33 cellular contexts compared by ENCODE assay signal in genomic region chr11:58442136-58442535, GRCh38. TPM values are rescaled to one million over a fixed set of nuclear protein-coding genes. Genes with fewer than 3 reads are reported as not detected.
DNase-seq lines count a peak whose midpoint lies in the region; ATAC-seq and TF ChIP-seq lines count a peak whose summit lies in the region.
"Had no signal": no experiment of that assay in that cellular context is flagged by ENCODE, and none has a peak within 500 bp of the region (broad histone marks: within the 10 kb centered on the region; RNA-seq: fewer than 3 reads in every experiment).

OR5B12 (minus strand) TSS chr11:58442236; CDS start chr11:58440151, 2,085 bp downstream.

- H3K9me3 ChIP-seq in mucosa of descending colon = no peaks in the 10 kb centered on the region
- no peaks in the 10 kb centered on the region for H3K9me3 ChIP-seq in effector memory CD4-positive, alpha-beta T cell (ENCODE audit: control insufficient read depth, low read length)
- H3K9me3 ChIP-seq: A549, BE2C, BLaER1, Caco-2 had no signal

- intact Hi-C loops in mucosa of descending colon (cut with DNase I, micrococcal nuclease) = no loop called here

- no peak for TF ChIP-seq CTCF in mucosa of descending colon (IDR thresholded peaks at IDR 0.05)

- no peaks in the 10 kb centered on the region for H3K36me3 ChIP-seq in mucosa of descending colon (ENCODE audit: low read depth)
- no peaks in the 10 kb centered on the region for H3K36me3 ChIP-seq in effector memory CD4-positive, alpha-beta T cell (ENCODE audit: control insufficient read depth, insufficient read depth, low read length)
- H3K36me3 ChIP-seq: BE2C; BLaER1; BLaER1 treated with 17β-estradiol and CSF1 and Interleukin-3, amounts not matched to agents 10 nM and 100 nM had no signal

- no peaks in the 10 kb centered on the region for H3K27me3 ChIP-seq in effector memory CD4-positive, alpha-beta T cell (replicated peaks; ENCODE audit: control insufficient read depth, insufficient read depth, low read length, poor library complexity, severe bottlenecking)
- H3K27me3 ChIP-seq: BE2C; BLaER1; BLaER1 treated with 17β-estradiol and CSF1 and Interleukin-3, amounts not matched to agents 10 nM and 100 nM had no signal

- H3K27ac ChIP-seq in effector memory CD4-positive, alpha-beta T cell (ENCODE audit: insufficient read depth, low read length, poor library complexity, severe bottlenecking) = no peak within 1 kb of the TSS
- H3K27ac ChIP-seq: 22Rv1; A549; BLaER1; BLaER1 treated with 17β-estradiol and CSF1 and Interleukin-3, amounts not matched to agents 10 nM and 100 nM; C4-2B had no signal

- DNase-seq in OCI-M1 (lab: John Stamatoyannopoulos, UW) (peak; percentile 4), mucosa of descending colon (no peak), NCI-H2107 treated with DMSO at 0.1 percent for 48 hours (lab: John Stamatoyannopoulos, UW; ENCODE audit: unreplicated experiment) (no peak)
- DNase-seq in effector memory CD4-positive, alpha-beta T cell = no peak
- DNase-seq: 8988T; ACHN; AML-193; BE2C; C1 segment of cervical spinal cord; Caco-2; Calu3; CD4-positive, alpha-beta memory T cell; CD4-positive, alpha-beta T cell; CD4-positive, CD25-positive, alpha-beta regulatory T cell; CD8-positive, alpha-beta memory T cell; CD8-positive, alpha-beta T cell; COR-L47; DMS 273 treated with DMSO at 0.1 percent for 48 hours; DMS153; DMS53; DMS79; DMS79 treated with DMSO at 0.1 percent for 48 hours; DND-41; EL had no signal

- no peak for ATAC-seq in mucosa of descending colon
- ATAC-seq: A549; CD8-positive, alpha-beta T cell had no signal

- peak within 1 kb of the TSS; percentile 7 for H3K4me3 ChIP-seq in mucosa of descending colon
- no peak within 1 kb of the TSS for H3K4me3 ChIP-seq in effector memory CD4-positive, alpha-beta T cell (ENCODE audit: insufficient read depth, low read depth, low read length, poor library complexity, severe bottlenecking)
- H3K4me3 ChIP-seq: A549; BLaER1; BLaER1 treated with 17β-estradiol and CSF1 and Interleukin-3, amounts not matched to agents 10 nM and 100 nM had no signal

- no peaks in the 10 kb centered on the region for H3K4me1 ChIP-seq in mucosa of descending colon (ENCODE audit: low read depth)
- no peaks in the 10 kb centered on the region for H3K4me1 ChIP-seq in effector memory CD4-positive, alpha-beta T cell (ENCODE audit: control insufficient read depth, insufficient read depth, low read length, poor library complexity, severe bottlenecking)
- H3K4me1 ChIP-seq: A549; BE2C; BLaER1; BLaER1 treated with 17β-estradiol and CSF1 and Interleukin-3, amounts not matched to agents 10 nM and 100 nM; Caco-2 had no signal

RNA-seq across cellular contexts. Expression of gene OR5B12, which starts in this region (rescaled TPM):
- total RNA-seq in mucosa of descending colon = not detected
- total RNA-seq: A172; A673; B cell; Caco-2; Calu3; CD4-positive, alpha-beta memory T cell; CD4-positive, alpha-beta T cell; CD4-positive, CD25-positive, alpha-beta regulatory T cell; CD8-positive, alpha-beta T cell; Daoy had no signal
